ENCODE assay signal across 35 cellular contexts in genomic region chr6:52933778-52934177, GRCh38. TPM values are rescaled to one million over a fixed set of nuclear protein-coding genes. Genes with fewer than 3 reads are reported as not detected.
"Had no signal": no experiment of that assay in that cellular context is flagged by ENCODE, and none has a peak within 500 bp of the region (broad histone marks: within the 10 kb centered on the region; RNA-seq: fewer than 3 reads in every experiment).

No MANE protein-coding gene starts in this region.

- H3K9me3 ChIP-seq: ovary, psoas muscle, spleen, suprapubic skin, testis, tibial artery, transverse colon, upper lobe of right lung, uterus had no signal

- DNase-seq: naive thymus-derived CD8-positive, alpha-beta T cell; nephron progenitor cell; occipital lobe; ovary; posterior cingulate gyrus; psoas muscle; right cardiac atrium; spleen; stimulated activated CD4-positive, alpha-beta T cell treated with anti-CD3 and anti-CD28 coated beads, Interleukin-12 subunit alpha, Interleukin-12 subunit beta, amount 100 ng/mL, for 4 hours; stimulated activated CD4-positive, alpha-beta T cell treated with anti-CD3 and anti-CD28 coated beads, Interleukin-1b, Interleukin-23, amount 100 ng/mL, for 48 hours; stimulated activated CD4-positive, alpha-beta T cell treated with anti-CD3 and anti-CD28 coated beads, Interleukin-4, amount 100 ng/mL, for 1 hour; stimulated activated CD4-positive, alpha-beta T cell treated with anti-CD3 and anti-CD28 coated beads, Interleukin-4, amount 100 ng/mL, for 4 hours; stimulated activated CD8-positive, alpha-beta memory T cell treated with anti-CD3 and anti-CD28 coated beads, Interleukin-4, amount 100 ng/mL, for 48 hours; stimulated activated naive CD4-positive, alpha-beta T cell; stimulated activated naive CD8-positive, alpha-beta T cell treated with anti-CD3 and anti-CD28 coated beads, Interleukin-15, amount 100 ng/mL, for 72 hours; stimulated activated naive CD8-positive, alpha-beta T cell treated with anti-CD3 and anti-CD28 coated beads, Interleukin-15, Interleukin-2, amounts not matched to agents 100 U/mL and 50 U/mL, for 24 hours; substantia nigra; testis; tibial artery; transverse colon; upper lobe of right lung; uterus had no signal

- H3K36me3 ChIP-seq: ovary, spleen, suprapubic skin, tibial artery, transverse colon, upper lobe of right lung, uterus had no signal

- H3K4me2 ChIP-seq: smooth muscle cell had no signal

- H2AFZ ChIP-seq: parathyroid adenoma had no signal

- ATAC-seq: naive thymus-derived CD8-positive, alpha-beta T cell; natural killer cell treated with Interleukin-12 subunit alpha and Interleukin-12 subunit beta and Interleukin-15 and Interleukin-18, amount 100 ng/mL, for 72 hours; psoas muscle; right cardiac atrium; sciatic nerve; stimulated activated memory B cell treated with anti-CD40 and anti-IgM and Interleukin-4, amounts not matched to agents 10 μg/mL and 1 μg/mL and 100 μg/mL, for 72 hours; stimulated activated naive CD8-positive, alpha-beta T cell treated with anti-CD3 and anti-CD28 coated beads, Interleukin-15, amount 100 ng/mL, for 72 hours; stimulated activated naive CD8-positive, alpha-beta T cell treated with anti-CD3 and anti-CD28 coated beads, Interleukin-15, Interleukin-2, amounts not matched to agents 100 U/mL and 50 U/mL, for 24 hours; upper lobe of right lung had no signal

- H3K27ac ChIP-seq: ovary, parathyroid adenoma, psoas muscle, skin epidermis, spleen, suprapubic skin, testis, tibial artery, transverse colon, upper lobe of right lung, uterus had no signal

- H3K4me1 ChIP-seq: psoas muscle, spleen, testis, transverse colon, upper lobe of right lung, uterus had no signal

- H3K4me3 ChIP-seq: ovary, psoas muscle, skin epidermis, smooth muscle cell, spleen, suprapubic skin, testis, tibial artery, transverse colon, upper lobe of right lung, uterus had no signal

- H3K27me3 ChIP-seq: ovary, spleen, suprapubic skin, testis, tibial artery, transverse colon, upper lobe of right lung, uterus had no signal

- H3K9ac ChIP-seq: parathyroid adenoma had no signal

RNA-seq across cellular contexts. Expression of gene GSTA3, which starts 24.3 kb away (rescaled TPM):
- total RNA-seq: naive thymus-derived CD8-positive, alpha-beta T cell; natural killer cell treated with Interleukin-12 subunit alpha and Interleukin-12 subunit beta and Interleukin-15 and Interleukin-18, amount 100 ng/mL, for 72 hours; neural crest cell; occipital lobe; osteoblast; progenitor cell of endocrine pancreas; psoas muscle; renal cortical epithelial cell; right cardiac atrium; sciatic nerve; smooth muscle cell; spleen; transverse colon; upper lobe of right lung; urinary bladder had no signal
- polyA plus RNA-seq: naive thymus-derived CD8-positive, alpha-beta T cell; psoas muscle; right cardiac atrium; smooth muscle cell; spleen; thymus; urinary bladder had no signal
